In the genomic region with DNA sequence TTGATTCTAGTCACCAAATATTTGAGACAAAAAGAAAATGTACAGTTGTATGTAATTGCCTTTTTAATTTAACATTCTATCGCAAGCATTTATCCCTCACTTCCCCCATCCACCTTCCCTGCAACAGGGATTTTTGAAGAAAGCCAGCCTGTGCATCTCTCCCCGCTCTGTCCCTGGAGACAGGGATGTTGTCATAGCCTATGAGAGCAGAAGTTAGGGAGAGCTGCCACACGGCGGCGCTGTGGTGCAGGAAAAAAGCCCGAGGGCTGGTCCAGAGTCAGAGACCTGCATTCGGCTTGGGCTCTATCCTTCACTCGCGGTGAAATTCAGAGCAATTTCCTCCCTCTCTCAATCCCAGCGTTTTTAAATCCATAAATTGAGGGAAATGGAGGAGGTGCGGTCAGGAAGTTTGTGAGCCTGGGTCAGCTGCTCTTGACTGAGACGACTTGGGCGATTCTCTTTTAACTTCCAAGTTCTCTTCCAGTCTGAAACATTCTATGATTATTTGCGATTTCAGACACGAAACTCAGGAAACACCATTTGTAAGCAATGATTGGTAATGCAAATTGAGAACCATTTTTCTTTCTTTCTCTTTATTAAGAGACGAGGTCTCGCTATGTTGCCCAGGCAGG, we compare ENCODE assay signal across 8 cellular contexts. TPM values are rescaled to one million over a fixed set of nuclear protein-coding genes. Genes with fewer than 3 reads are reported as not detected.
A peak's percentile ranks its signal among the peaks of the same experiment; 100 is the strongest.
DNase-seq lines count a peak whose midpoint lies in the region; ATAC-seq and TF ChIP-seq lines count a peak whose summit lies in the region.

No MANE protein-coding gene starts in this region.

- H3K27me3 Mint-ChIP-seq in HFFc6 (ENCODE audit: insufficient read depth): peaks cover 1% of the 10 kb centered on the region

- intact Hi-C loops in left cardiac atrium (cut with DNase I): loop anchor here (1.0 to 2.0 kb wide), 2 partner anchors 155 kb away; no protein-coding TSS in a partner anchor

- DNase-seq in GM12864 (ENCODE audit: low read depth): no peak
- peak; percentile 68 for DNase-seq in HFFc6
- DNase-seq in NCI-H128 (lab: John Stamatoyannopoulos, UW; ENCODE audit: unreplicated experiment): peak; percentile 57
- peak; percentile 56 to 82 (median 75) for DNase-seq in T-helper 1 cell
- peak; percentile 94 for DNase-seq in adipocyte (ENCODE audit: low read depth)
- DNase-seq in left cardiac atrium: peak; percentile 88
- DNase-seq in retina: peak; percentile 92

- peaks cover 31% of the 10 kb centered on the region for H3K4me1 ChIP-seq in adipocyte (ENCODE audit: control insufficient read depth, insufficient read depth, low read length)

- peak; percentile 96 to 98 for ATAC-seq in left cardiac atrium
- ATAC-seq in GM19397 (IDR thresholded peaks at IDR 0.05; ENCODE audit: unreplicated experiment): no peak

- peak overlapping the region; percentile 37 for H3K9ac ChIP-seq in adipocyte (ENCODE audit: low read length)

- no peak overlapping the region for H3K27ac Mint-ChIP-seq in HFFc6

- no peaks in the 10 kb centered on the region for H3K9me3 Mint-ChIP-seq in HFFc6

- H3K4me3 Mint-ChIP-seq in HFFc6: no peak overlapping the region

- TF ChIP-seq CTCF in GM12864 (IDR thresholded peaks at IDR 0.05; ENCODE audit: low read depth, low read length, missing control alignments) (peak; percentile 99), HFFc6 (IDR thresholded peaks at IDR 0.05) (peak; percentile 99)

- H3K9me3 ChIP-seq in adipocyte (ENCODE audit: control insufficient read depth, low read length): no peaks in the 10 kb centered on the region

- H3K36me3 ChIP-seq in adipocyte (ENCODE audit: control insufficient read depth, insufficient read depth, low read length, severe bottlenecking): no peaks in the 10 kb centered on the region

- no peaks in the 10 kb centered on the region for H3K36me3 Mint-ChIP-seq in HFFc6 (ENCODE audit: low read depth)

- H3K4me3 ChIP-seq in GM12864 (ENCODE audit: low read depth, low read length) (no peak overlapping the region), adipocyte (ENCODE audit: low read length) (no peak overlapping the region)

- H3K27me3 ChIP-seq in adipocyte (replicated peaks; ENCODE audit: control insufficient read depth, insufficient read depth, low read length): no peaks in the 10 kb centered on the region

- H3K4me1 Mint-ChIP-seq in HFFc6 (ENCODE audit: low read depth): peaks cover 46% of the 10 kb centered on the region

RNA-seq across cellular contexts. Expression of gene HKDC1, which starts 17.5 kb away (rescaled TPM):
- total RNA-seq in HFFc6 (2021; fragmentation: NEBNext Ultra II Directional; extraction: Animal tissue kit (Norgen Biotek cat#: 25700)): under 1 TPM; 0.09 to 0.54 (median 0.42) TPM
- under 1 TPM in 1 of 2 donors, not detected in 1; 0.35 TPM for total RNA-seq in left cardiac atrium

RNA-seq across cellular contexts. Expression of gene HK1, which starts 40.7 kb away (rescaled TPM):
- total RNA-seq in HFFc6 (2021; fragmentation: NEBNext Ultra II Directional; extraction: Animal tissue kit (Norgen Biotek cat#: 25700)): 100 to 1,000 TPM; 149 to 158 (median 155) TPM
- 100 to 1,000 TPM; 188 to 274 TPM for total RNA-seq in left cardiac atrium

RNA-seq across cellular contexts. Expression of gene SUPV3L1, which starts 57.6 kb away (rescaled TPM):
- total RNA-seq in HFFc6 (2021; fragmentation: NEBNext Ultra II Directional; extraction: Animal tissue kit (Norgen Biotek cat#: 25700)): 10 to 100 TPM; 26.4 to 31.0 (median 28.9) TPM
- 10 to 100 TPM; 29.1 to 32.4 TPM for total RNA-seq in left cardiac atrium
